1 cellular context compared by ENCODE assay signal in genomic region chr11:28760676-28761390, GRCh38.
TF ChIP-seq lines count a peak whose summit lies in the region.

No MANE protein-coding gene starts in this region.

TF ChIP-seq in GM23338, 12 proteins besides CTCF, POLR2A, EP300 and RAD21 (continued from another document):
- TF ChIP-seq REST (IDR thresholded peaks at IDR 0.05; ENCODE audit: unreplicated experiment) = no peak
- TF ChIP-seq POLR2AphosphoS5 (IDR thresholded peaks at IDR 0.05; ENCODE audit: low read depth) = no peak
- no peak for TF ChIP-seq ZNF114 (CRISPR knock-in tag; IDR thresholded peaks at IDR 0.05)
- TF ChIP-seq ZNF462 (CRISPR knock-in tag; IDR thresholded peaks at IDR 0.05) = no peak
